In genomic region chr7:42143605-42144252, GRCh38 we compare ENCODE assay signal across 1 cellular context.
TF ChIP-seq lines count a peak whose summit lies in the region.

No MANE protein-coding gene starts in this region.

TF ChIP-seq in GM23338, 12 proteins besides CTCF, POLR2A, EP300 and RAD21 (continued from another document):
- TF ChIP-seq ZNF462 (CRISPR knock-in tag; IDR thresholded peaks at IDR 0.05) (no peak), CREB1 (CRISPR knock-in tag; IDR thresholded peaks at IDR 0.05; ENCODE audit: low read depth) (no peak), ETS1 (IDR thresholded peaks at IDR 0.05) (no peak), ZNF114 (CRISPR knock-in tag; IDR thresholded peaks at IDR 0.05) (no peak), NANOG (IDR thresholded peaks at IDR 0.05; ENCODE audit: borderline replicate concordance) (no peak), EZH2 (IDR thresholded peaks at IDR 0.05; ENCODE audit: low read depth, unreplicated experiment) (no peak)
